In genomic region chr11:124865902-124866851, GRCh38 we compare ENCODE assay signal across 8 cellular contexts. TPM values are rescaled to one million over a fixed set of nuclear protein-coding genes. Genes with fewer than 3 reads are reported as not detected.
DNase-seq lines count a peak whose midpoint lies in the region; ATAC-seq lines count a peak whose summit lies in the region.

No MANE protein-coding gene starts in this region.

- peak; percentile 43 for DNase-seq in NCI-H345 (lab: John Stamatoyannopoulos, UW)
- no peak for DNase-seq in NCI-H345 treated with DMSO at 0.1 percent for 48 hours (lab: John Stamatoyannopoulos, UW; ENCODE audit: unreplicated experiment)
- peak; percentile 18 for DNase-seq in NCI-H2171 treated with DMSO at 0.1 percent for 48 hours (lab: John Stamatoyannopoulos, UW)
- peak; percentile 20 for DNase-seq in activated effector memory CD4-positive, alpha-beta T cell treated with Interleukin-2 at 50 U/mL for 16 hours
- peak; percentile 13 for DNase-seq in glomerular visceral epithelial cell (ENCODE audit: extremely low spot score)
- peak in 6 of 10 donors; percentile 33 to 92 (median 55) for DNase-seq in posterior cingulate gyrus
- no peak for DNase-seq in Karpas-422

- H3K4me2 ChIP-seq in Karpas-422 (ENCODE audit: low read depth, low read length, poor library complexity, severe bottlenecking): no peak overlapping the region

- H3K9me3 ChIP-seq in Karpas-422 (ENCODE audit: low read length): no peaks in the 10 kb centered on the region

- H3K27ac ChIP-seq in Karpas-422 (ENCODE audit: low read length): no peak overlapping the region

- no peaks in the 10 kb centered on the region for H3K36me3 ChIP-seq in Karpas-422 (ENCODE audit: insufficient read depth, low read length)

- no peak for ATAC-seq in GM18867 (IDR thresholded peaks at IDR 0.05; ENCODE audit: unreplicated experiment)

- no peaks in the 10 kb centered on the region for H3K4me1 ChIP-seq in Karpas-422 (ENCODE audit: low read length)

- no peak overlapping the region for H2AFZ ChIP-seq in Karpas-422 (ENCODE audit: low read length)

- no peaks in the 10 kb centered on the region for H4K20me1 ChIP-seq in Karpas-422 (ENCODE audit: insufficient read depth, low read depth, low read length)

- H3K79me2 ChIP-seq in Karpas-422 (ENCODE audit: low read length): no peaks in the 10 kb centered on the region

- no peak overlapping the region for H3K9ac ChIP-seq in Karpas-422 (ENCODE audit: low read length)

- H3K9me2 ChIP-seq in Karpas-422 (replicated peaks; ENCODE audit: insufficient read depth, low read length): no peaks in the 10 kb centered on the region

- no peak overlapping the region for H3K4me3 ChIP-seq in Karpas-422 (ENCODE audit: low read length)

- no peaks in the 10 kb centered on the region for H3K27me3 ChIP-seq in Karpas-422 (ENCODE audit: low read length)

- intact Hi-C loops in posterior cingulate gyrus (cut with DNase I): no loop called here

RNA-seq across cellular contexts. Expression of gene ROBO3, which starts 0.9 kb away (rescaled TPM):
- 6.6 and 13.8 TPM in 2 replicates for total RNA-seq in Karpas-422 (2014; rRNA removed; shearing (Covaris generic); ENCODE audit: low replicate concordance)

RNA-seq across cellular contexts. Expression of gene ROBO4, which starts 31.5 kb away (rescaled TPM):
- total RNA-seq in Karpas-422 (2014; rRNA removed; shearing (Covaris generic); ENCODE audit: low replicate concordance): not detected in 2 replicates

RNA-seq across cellular contexts. Expression of gene HEPN1, which starts 52.9 kb away (rescaled TPM):
- not detected in 2 replicates for total RNA-seq in Karpas-422 (2014; rRNA removed; shearing (Covaris generic); ENCODE audit: low replicate concordance)

Comparison
In these comparisons a context has a peak if more than half of its experiments do, and no peak if none do; other contexts are left out.
1. DNase-seq: peak in NCI-H345 (single experiment), NCI-H2171 treated with DMSO at 0.1 percent for 48 hours (single experiment), activated effector memory CD4-positive, alpha-beta T cell treated with Interleukin-2 at 50 U/mL for 16 hours (single experiment), glomerular visceral epithelial cell (single experiment) and posterior cingulate gyrus (6 of 10); none in NCI-H345 treated with DMSO at 0.1 percent for 48 hours (single experiment) and Karpas-422 (single experiment).